Comparison of ENCODE assay signal across 17 cellular contexts in genomic region chr5:67409342-67409741, GRCh38.
"Had no signal": no experiment of that assay in that cellular context is flagged by ENCODE, and none has a peak within 500 bp of the region (broad histone marks: within the 10 kb centered on the region; RNA-seq: fewer than 3 reads in every experiment).

No MANE protein-coding gene starts in this region.

- ATAC-seq: activated CD8-positive, alpha-beta memory T cell treated with anti-CD3 and anti-CD28 coated beads, Interleukin-2, amount 10 ng/mL, durations not matched to agents 7 days and 5 days; activated naive CD4-positive, alpha-beta T cell treated with anti-CD3 and anti-CD28 coated beads, Interleukin-2, amount 50 U/mL, for 72 hours; gastrocnemius medialis; heart right ventricle; stimulated activated naive CD8-positive, alpha-beta T cell treated with anti-CD3 and anti-CD28 coated beads, Interleukin-15, amount 100 ng/mL, for 72 hours had no signal

- H3K9me3 ChIP-seq: gastrocnemius medialis, heart right ventricle, left ventricle myocardium inferior, testis had no signal

- H3K27ac ChIP-seq: brain microvascular endothelial cell, gastrocnemius medialis, heart right ventricle, left ventricle myocardium inferior, testis had no signal

- H3K4me3 ChIP-seq: gastrocnemius medialis, heart right ventricle, left ventricle myocardium inferior, testis had no signal

- DNase-seq: activated CD4-positive, alpha-beta T cell treated with anti-CD3 and anti-CD28 coated beads for 1 hour; activated CD4-positive, alpha-beta T cell treated with anti-CD3 and anti-CD28 coated beads, Interleukin-2, amount 50 U/mL, for 48 hours; activated CD8-positive, alpha-beta memory T cell treated with anti-CD3 and anti-CD28 coated beads, Interleukin-2, amount 10 ng/mL, durations not matched to agents 7 days and 5 days; activated effector memory CD4-positive, alpha-beta T cell treated with anti-CD3 and anti-CD28 coated beads, Interleukin-2, amount 50 U/mL, for 16 hours; activated T-cell treated with anti-CD3 and anti-CD28 coated beads, Interleukin-2, amount 50 U/mL, for 24 hours; brain microvascular endothelial cell; effector memory CD4-positive, alpha-beta T cell; gastrocnemius medialis; heart right ventricle; left ventricle myocardium inferior; mesenchymal stem cell; nephron progenitor cell; stimulated activated CD4-positive, alpha-beta T cell treated with anti-CD3 and anti-CD28 coated beads, Interleukin-2, amount 100 ng/mL, for 48 hours; stimulated activated naive CD8-positive, alpha-beta T cell treated with anti-CD3 and anti-CD28 coated beads, Interleukin-15, amount 100 ng/mL, for 72 hours; testis had no signal

- H3K4me1 ChIP-seq: gastrocnemius medialis, left ventricle myocardium inferior, testis had no signal

- FAIRE-seq: keratinocyte had no signal

- H3K36me3 ChIP-seq: brain microvascular endothelial cell, gastrocnemius medialis, heart right ventricle, left ventricle myocardium inferior had no signal

- H3K27me3 ChIP-seq: brain microvascular endothelial cell, gastrocnemius medialis, heart right ventricle, testis had no signal
